Comparison of ENCODE assay signal across 10 cellular contexts in genomic region chr11:36034572-36035331, GRCh38.
DNase-seq lines count a peak whose midpoint lies in the region; ATAC-seq, FAIRE-seq and TF ChIP-seq lines count a peak whose summit lies in the region.
"Had no signal": no experiment of that assay in that cellular context is flagged by ENCODE, and none has a peak within 500 bp of the region (broad histone marks: within the 10 kb centered on the region; RNA-seq: fewer than 3 reads in every experiment).

No MANE protein-coding gene starts in this region.

- CTCF ChIA-PET in K562 (lab: Yijun Ruan, JAX; ENCODE audit: low intra/inter-chr PET ratio), result interaction anchor here (0.6 to 0.7 kb wide), 2 partner anchors 34 to 98 kb away, joined by 3 to 4 read pairs; no protein-coding TSS in a partner anchor

- H3K4me1 ChIP-seq in K562 (replicated peaks in 1 of 2; ENCODE audit: control insufficient read depth in 2 of 2, insufficient read depth in 2 of 2, low read length in 2 of 2) (no peaks in the 10 kb centered on the region; a peak in 2 of 5 replicates), iPS-18a (ENCODE audit: control insufficient read depth, low read depth, low read length) (peaks cover 20% of the 10 kb centered on the region), left lung (no peaks in the 10 kb centered on the region)

- peak; percentile 22 to 39 for TF ChIP-seq RAD21 in K562 (CRISPR knock-in tag; conservative IDR thresholded peaks at IDR 0.05 in 1 of 2, IDR thresholded peaks at IDR 0.05 in 1 of 2)

- in situ Hi-C loops in K562 (cut with MboI), result loop anchor here (5.0 to 10.0 kb wide), 2 partner anchors 103 to 230 kb away; no protein-coding TSS in a partner anchor

- WGBS in K562 (ENCODE audit: insufficient coverage, low coverage, missing lambda C conversion rate), result 36% methylated on average over 10 of the region's 10 CpGs

- no peak for TF ChIP-seq EP300 in K562 (IDR thresholded peaks at IDR 0.05; ENCODE audit: low read length)

- H3K27me3 ChIP-seq in K562 (ENCODE audit: control insufficient read depth in 2 of 2, insufficient read depth in 2 of 2, low read length in 2 of 2), result peaks cover 0 to 6% of the 10 kb centered on the region in 2 experiments; a peak in 1 of 5 replicates
- no peaks in the 10 kb centered on the region for H3K27me3 ChIP-seq in iPS-18a (ENCODE audit: control insufficient read depth, insufficient read depth, low read length)
- no peaks in the 10 kb centered on the region for H3K27me3 ChIP-seq in left lung

- H3K4me3 ChIP-seq in K562, result no peak overlapping the region
- H3K4me3 ChIP-seq in iPS-18a (ENCODE audit: low read length), result no peak overlapping the region
- no peak overlapping the region for H3K4me3 ChIP-seq in left lung

- no peaks in the 10 kb centered on the region; the same call in 1 of the 2 replicates for H4K20me1 ChIP-seq in K562 (replicated peaks; ENCODE audit: control insufficient read depth, insufficient read depth, low read length)

- peak; percentile 27 for DNase-seq in AG09319 (ENCODE audit: extremely low read depth, low read depth)
- DNase-seq in HuH-7.5 (ENCODE audit: low spot score), result peak; percentile 34
- no peak for DNase-seq in K562 (ENCODE audit: extremely low read depth in 1 of 4, low spot score in 3 of 4)
- no peak for DNase-seq in NCI-H446 treated with DMSO at 0.1 percent for 48 hours (lab: John Stamatoyannopoulos, UW)
- no peak for DNase-seq in left lung
- DNase-seq in D341Med (ENCODE audit: low spot score), result no peak
- DNase-seq: CD8-positive, alpha-beta T cell; stimulated activated CD4-positive, alpha-beta T cell treated with anti-CD3 and anti-CD28 coated beads, Interleukin-1b, Interleukin-23, amount 100 ng/mL, for 48 hours had no signal

- TF ChIP-seq POLR2A in K562 (conservative IDR thresholded peaks at IDR 0.05), result no peak
- no peak for TF ChIP-seq POLR2A in GM18505 (IDR thresholded peaks at IDR 0.05; ENCODE audit: borderline replicate concordance, extremely low read depth, insufficient read depth, insufficient read length)

- no peak overlapping the region for H2AFZ ChIP-seq in K562 (ENCODE audit: low read depth, low read length)

- POLR2A ChIA-PET in K562 (lab: Yijun Ruan, JAX), result no interaction called here

- ATAC-seq in K562 (no peak), GM18505 (IDR thresholded peaks at IDR 0.05; ENCODE audit: unreplicated experiment) (no peak), left lung (no peak)
- ATAC-seq: CD8-positive, alpha-beta T cell had no signal

- no TSS peak for BruUV-seq in K562 (replicated peaks; lab: Mats Ljungman, UMichigan)

- H3K27ac ChIP-seq in K562 (ENCODE audit: extremely low read depth, low read depth, low read length) (no peak overlapping the region), iPS-18a (ENCODE audit: low read length) (peak overlapping the region; percentile 19), left lung (no peak overlapping the region)

- intact Hi-C loops in K562 (cut with micrococcal nuclease), result loop anchor here (5.0 kb wide), 1 partner anchor 417 kb away; the partner anchor contains the start of gene FJX1
- intact Hi-C loops in left lung (cut with DNase I), result no loop called here

- no peaks in the 10 kb centered on the region; the same call in 2 of the 3 replicates for H3K36me3 ChIP-seq in K562 (ENCODE audit: control insufficient read depth, insufficient read depth, low read length)
- H3K36me3 ChIP-seq in iPS-18a (ENCODE audit: control insufficient read depth, low read depth, low read length), result no peaks in the 10 kb centered on the region
- H3K36me3 ChIP-seq in left lung, result no peaks in the 10 kb centered on the region

- peak; percentile 37 for FAIRE-seq in K562 (lab: Jason Lieb, UNC)

- no peaks in the 10 kb centered on the region for H3K9me3 ChIP-seq in K562 (replicated peaks; ENCODE audit: control insufficient read depth, insufficient read depth, low read depth, low read length)
- no peaks in the 10 kb centered on the region for H3K9me3 ChIP-seq in iPS-18a (ENCODE audit: control insufficient read depth, low read depth, low read length)
- H3K9me3 ChIP-seq in left lung, result no peaks in the 10 kb centered on the region

- no peak overlapping the region for H3K9ac ChIP-seq in K562 (ENCODE audit: insufficient read depth in 1 of 2, low read depth in 2 of 2, low read length in 2 of 2)
- no peak overlapping the region for H3K9ac ChIP-seq in iPS-18a (ENCODE audit: low read length)

- no peaks in the 10 kb centered on the region for H3K9me1 ChIP-seq in K562 (ENCODE audit: control insufficient read depth, insufficient read depth, low read length)

- H3K79me2 ChIP-seq in K562 (ENCODE audit: control insufficient read depth, insufficient read depth, low read length), result no peaks in the 10 kb centered on the region

- TF ChIP-seq CTCF in AG09319 (IDR thresholded peaks at IDR 0.05; ENCODE audit: low read depth, low read length), result no peak
- TF ChIP-seq CTCF in K562 (IDR thresholded peaks at IDR 0.05 in 2 of 3, conservative IDR thresholded peaks at IDR 0.05 in 1 of 3; ENCODE audit: insufficient read depth in 2 of 3, low read depth in 1 of 3, low read length in 3 of 3), result peak in 1 of 3 experiments; percentile 27; a peak in 1 of 6 replicates
- no peak for TF ChIP-seq CTCF in left lung (IDR thresholded peaks at IDR 0.05)

- H3K4me2 ChIP-seq in K562 (ENCODE audit: insufficient read depth, low read length), result no peak overlapping the region

TF ChIP-seq in K562, 482 proteins besides CTCF, POLR2A, EP300 and RAD21:
- TF ChIP-seq ZNF384 (IDR thresholded peaks at IDR 0.05; ENCODE audit: low read depth, low read length) (peak; percentile 65), ZNF766 (CRISPR knock-in tag; conservative IDR thresholded peaks at IDR 0.05) (no peak), MBD2 (IDR thresholded peaks at IDR 0.05; ENCODE audit: borderline replicate concordance, low read depth) (no peak), YBX1 (IDR thresholded peaks at IDR 0.05) (no peak), BACH1 (tag; IDR thresholded peaks at IDR 0.05) (no peak), PTRF (tag; IDR thresholded peaks at IDR 0.05) (no peak), GATA2 (CRISPR knock-in tag; IDR thresholded peaks at IDR 0.05) (peak; percentile 12; the same call in 1 of the 2 replicates), NFYB (IDR thresholded peaks at IDR 0.05; ENCODE audit: extremely low read depth, insufficient read length) (no peak), MAFG (tag; conservative IDR thresholded peaks at IDR 0.05) (peak; percentile 21; the same call in 1 of the 2 replicates), FOSL1 (tag; conservative IDR thresholded peaks at IDR 0.05) (peak; percentile 63), TARDBP (IDR thresholded peaks at IDR 0.05) (no peak), ZNF699 (CRISPR knock-in tag; IDR thresholded peaks at IDR 0.05; ENCODE audit: insufficient replicate concordance) (no peak), JUND (IDR thresholded peaks at IDR 0.05; ENCODE audit: borderline replicate concordance, low read depth, low read length) (0 out of 2 replicates have a peak, but pooled peaks have one; percentile 25), JUND (tag; IDR thresholded peaks at IDR 0.05; ENCODE audit: borderline replicate concordance, low read depth, low read length) (0 out of 3 replicates have a peak, but pooled peaks have one; percentile 27), CBFA2T2 (conservative IDR thresholded peaks at IDR 0.05) (no peak), CBX1 (IDR thresholded peaks at IDR 0.05; ENCODE audit: low read depth) (no peak), RFX5 (IDR thresholded peaks at IDR 0.05; ENCODE audit: low read depth, low read length) (no peak), MTF1 (CRISPR knock-in tag; IDR thresholded peaks at IDR 0.05; ENCODE audit: borderline replicate concordance) (no peak)
TF ChIP-seq in K562: peak in this region for 5.

Comparison
In these comparisons a context has a peak if more than half of its experiments do, and no peak if none do; other contexts are left out.
1. DNase-seq: peak in AG09319 (single experiment) and HuH-7.5 (single experiment); none in K562 (0 of 4), NCI-H446 treated with DMSO at 0.1 percent for 48 hours (single experiment), left lung (0 of 2) and D341Med (single experiment).